20 cellular contexts compared by ENCODE assay signal in the genomic region with DNA sequence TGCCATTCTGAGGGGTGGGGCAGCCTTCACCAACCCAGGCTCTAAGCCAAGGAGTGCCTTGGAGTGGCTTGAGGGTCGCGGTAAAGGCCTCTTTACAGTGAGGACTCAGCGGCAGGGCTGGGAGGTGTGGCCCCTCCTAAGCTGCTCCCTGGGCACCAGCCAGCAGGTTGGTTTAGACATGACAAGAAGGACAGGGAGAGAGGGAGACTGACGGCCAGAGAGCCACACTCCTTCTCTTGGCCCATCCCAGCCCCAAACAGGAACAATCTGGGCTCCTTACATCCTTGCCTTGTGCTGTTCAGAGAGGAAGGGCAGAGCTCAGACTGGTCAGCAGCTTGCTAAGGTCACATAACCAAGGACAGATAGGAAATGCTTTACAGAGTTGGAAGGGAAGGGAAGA.
"Had no signal": no experiment of that assay in that cellular context is flagged by ENCODE, and none has a peak within 500 bp of the region (broad histone marks: within the 10 kb centered on the region; RNA-seq: fewer than 3 reads in every experiment).

No MANE protein-coding gene starts in this region.

- FAIRE-seq: kidney, TTC549 had no signal

- H3K4me3 Mint-ChIP-seq: activated naive CD4-positive, alpha-beta T cell treated with anti-CD3 and anti-CD28 coated beads, Interleukin-2, amount 50 U/mL, for 24 hours; activated T-helper 17 cell treated with anti-CD3 and anti-CD28 coated beads, Interleukin-2, amount 50 U/mL, for 72 hours; brain; endodermal cell; neural progenitor cell; T-helper 17 cell; type B pancreatic cell had no signal

- H3K9me3 ChIP-seq: suprapubic skin had no signal

- H2AFZ ChIP-seq: neural progenitor cell had no signal

- H3K27ac ChIP-seq: neural progenitor cell, suprapubic skin had no signal

- H3K4me3 ChIP-seq: neural progenitor cell, suprapubic skin had no signal

- H3K9me3 Mint-ChIP-seq: activated naive CD4-positive, alpha-beta T cell treated with anti-CD3 and anti-CD28 coated beads, Interleukin-2, amount 50 U/mL, for 24 hours; activated T-helper 17 cell treated with anti-CD3 and anti-CD28 coated beads, Interleukin-2, amount 50 U/mL, for 72 hours; endodermal cell; neural progenitor cell; type B pancreatic cell had no signal

- H3K36me3 ChIP-seq: neural progenitor cell, suprapubic skin had no signal

- H3K4me2 ChIP-seq: neural progenitor cell had no signal

- DNase-seq: activated CD4-positive, alpha-beta T cell treated with anti-CD3 and anti-CD28 coated beads, Interleukin-2, amount 50 U/mL, for 4 hours; amniotic stem cell; cerebellar nuclear complex; endodermal cell; glutamatergic neuron; midbrain; right cardiac atrium; SHP77 treated with DMSO at 0.1 percent for 48 hours; stimulated activated CD4-positive, alpha-beta T cell treated with anti-CD3 and anti-CD28 coated beads, Interleukin-1b, Interleukin-23, amount 100 ng/mL, for 48 hours; stimulated activated naive CD4-positive, alpha-beta T cell; T-helper 17 cell had no signal

- ATAC-seq: activated T-helper 17 cell treated with anti-CD3 and anti-CD28 coated beads, Interleukin-2, amount 50 U/mL, for 72 hours; esophagus mucosa; right cardiac atrium; T-helper 17 cell had no signal

- H3K36me3 Mint-ChIP-seq: activated naive CD4-positive, alpha-beta T cell treated with anti-CD3 and anti-CD28 coated beads, Interleukin-2, amount 50 U/mL, for 24 hours; brain; neural progenitor cell; type B pancreatic cell had no signal

- H3K27ac Mint-ChIP-seq: activated naive CD4-positive, alpha-beta T cell treated with anti-CD3 and anti-CD28 coated beads, Interleukin-2, amount 50 U/mL, for 24 hours; activated T-helper 17 cell treated with anti-CD3 and anti-CD28 coated beads, Interleukin-2, amount 50 U/mL, for 72 hours; endodermal cell; neural progenitor cell; T-helper 17 cell; type B pancreatic cell had no signal
